7 cellular contexts compared by ENCODE assay signal in the genomic region with DNA sequence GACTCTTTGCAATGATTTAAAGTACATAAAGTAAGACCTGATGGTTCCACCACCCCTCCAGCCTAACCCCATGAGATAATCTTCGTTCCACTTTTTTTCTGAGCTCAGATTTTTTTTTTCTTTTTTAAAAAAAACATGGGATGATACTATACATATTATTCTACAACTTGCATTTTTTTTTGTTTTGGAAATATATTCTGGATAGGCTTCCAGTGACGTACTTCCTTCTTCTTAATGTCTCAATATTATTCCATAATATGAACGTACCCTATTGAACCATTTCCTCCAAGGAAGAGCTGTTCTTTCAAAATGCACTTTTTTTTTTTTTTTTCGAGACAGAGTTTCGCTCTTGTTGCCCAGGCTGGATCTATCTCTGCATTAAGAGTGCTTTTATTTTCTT. TPM values are rescaled to one million over a fixed set of nuclear protein-coding genes. Genes with fewer than 3 reads are reported as not detected.
DNase-seq lines count a peak whose midpoint lies in the region; ATAC-seq and TF ChIP-seq lines count a peak whose summit lies in the region.

No MANE protein-coding gene starts in this region.

- TF ChIP-seq CTCF in HCT116 (IDR thresholded peaks at IDR 0.05 in 2 of 3, conservative IDR thresholded peaks at IDR 0.05 in 1 of 3; ENCODE audit: borderline replicate concordance in 1 of 3, insufficient read depth in 1 of 3, low read depth in 2 of 3, low read length in 2 of 3), result no peak
- TF ChIP-seq CTCF in fibroblast of lung (conservative IDR thresholded peaks at IDR 0.05 in 1 of 2, IDR thresholded peaks at IDR 0.05 in 1 of 2; ENCODE audit: low read depth in 1 of 2, low read length in 2 of 2), result no peak
- TF ChIP-seq CTCF in lower leg skin (IDR thresholded peaks at IDR 0.05), result no peak

- 74 to 77% methylated on average over 5 of the region's 5 CpGs for WGBS in lower leg skin, 2 donors

- RAD21 ChIA-PET in HCT116 (lab: Charles Lee; ENCODE audit: low non-redundant PET in 1 of 2, low total read pairs in 2 of 2, uncharacterized antibody in 2 of 2, unreplicated experiment in 2 of 2), result interaction anchor here in 1 of 2 experiments (0.7 kb wide), 1 partner anchor 52 kb away, joined by 5 read pairs; no protein-coding TSS in a partner anchor

- no peaks in the 10 kb centered on the region for H3K27me3 Mint-ChIP-seq in T-helper 17 cell

- peak overlapping the region; percentile 96 for H3K27ac Mint-ChIP-seq in T-helper 17 cell

- H3K9me3 ChIP-seq in HCT116 (ENCODE audit: control insufficient read depth in 1 of 2, insufficient read depth in 1 of 2, low read depth in 1 of 2, low read length in 2 of 2) (no peaks in the 10 kb centered on the region), T-helper 17 cell (ENCODE audit: control insufficient read depth, low read length, poor library complexity, severe bottlenecking) (no peaks in the 10 kb centered on the region), fibroblast of lung (ENCODE audit: control insufficient read depth, insufficient read depth, low read depth, low read length) (no peaks in the 10 kb centered on the region)

- no peaks in the 10 kb centered on the region for H3K9me2 ChIP-seq in HCT116 (ENCODE audit: insufficient read depth)

- H2AFZ ChIP-seq in HCT116 (ENCODE audit: low read depth, low read length, poor library complexity, severe bottlenecking) (no peak overlapping the region), fibroblast of lung (ENCODE audit: low read length) (no peak overlapping the region)

- POLR2A ChIA-PET in HCT116 (lab: Charles Lee), result no interaction called here

- H3K4me2 ChIP-seq in HCT116 (ENCODE audit: low read length), result peak overlapping the region; percentile 82
- peak overlapping the region; percentile 61 for H3K4me2 ChIP-seq in fibroblast of lung (ENCODE audit: extremely low read depth, insufficient read depth, low read length)

- no peak overlapping the region for H3K27ac ChIP-seq in HCT116 (ENCODE audit: low read depth, low read length)
- H3K27ac ChIP-seq in fibroblast of lung (ENCODE audit: insufficient read depth, low read length), result no peak overlapping the region

- H3K4me1 Mint-ChIP-seq in T-helper 17 cell, result peaks cover 30% of the 10 kb centered on the region

- peak overlapping the region; percentile 78 to 81 for H3K4me3 ChIP-seq in HCT116 (replicated peaks in 1 of 2; ENCODE audit: low read depth in 1 of 2, low read length in 2 of 2)
- peak overlapping the region in 3 of 4 experiments; percentile 79 to 94 (median 86) for H3K4me3 ChIP-seq in fibroblast of lung (replicated peaks in 1 of 4; ENCODE audit: control extremely low read depth in 1 of 4, insufficient read depth in 1 of 4, low read depth in 3 of 4, low read length in 4 of 4)
- H3K4me3 ChIP-seq in skeletal muscle cell (ENCODE audit: low read depth, low read length), result peak overlapping the region; percentile 85
- H3K4me3 ChIP-seq in lower leg skin (ENCODE audit: low read depth, poor library complexity, severe bottlenecking), result no peak overlapping the region

- intact Hi-C loops in HCT116 (cut with micrococcal nuclease) (no loop called here), lower leg skin (cut with DNase I; ENCODE audit: low total_unique reads) (no loop called here)

- no peak for ATAC-seq in HCT116
- ATAC-seq in T-helper 17 cell, result no peak
- no peak for ATAC-seq in HG03571 (IDR thresholded peaks at IDR 0.05; ENCODE audit: unreplicated experiment)
- no peak for ATAC-seq in GM18907 (IDR thresholded peaks at IDR 0.05; ENCODE audit: unreplicated experiment)

- BruUV-seq in HCT116 (replicated peaks; lab: Mats Ljungman, UMichigan), result no TSS peak

- H3K9ac ChIP-seq in HCT116 (ENCODE audit: low read length) (no peak overlapping the region), fibroblast of lung (ENCODE audit: insufficient read depth, low read length) (no peak overlapping the region)

- H3K4me3 Mint-ChIP-seq in T-helper 17 cell, result peak overlapping the region; percentile 95

- no peaks in the 10 kb centered on the region for H4K20me1 ChIP-seq in HCT116 (ENCODE audit: insufficient read depth)
- H4K20me1 ChIP-seq in fibroblast of lung (ENCODE audit: control insufficient read depth, extremely low read depth, insufficient read depth, low read length), result no peaks in the 10 kb centered on the region

- H3K4me1 ChIP-seq in HCT116 (ENCODE audit: control insufficient read depth in 1 of 2, insufficient read depth in 2 of 2, low read length in 2 of 2) (peaks cover 4 to 14% of the 10 kb centered on the region in 2 experiments; a peak in 3 of 4 replicates), fibroblast of lung (ENCODE audit: control insufficient read depth, extremely low read depth, insufficient read depth, low read length) (no peaks in the 10 kb centered on the region)

- H3K27me3 ChIP-seq in HCT116 (ENCODE audit: insufficient read depth, low read length), result no peaks in the 10 kb centered on the region
- no peaks in the 10 kb centered on the region for H3K27me3 ChIP-seq in fibroblast of lung (ENCODE audit: control insufficient read depth, insufficient read depth, low read length)

- DNase-seq in HCT116 (ENCODE audit: low read depth, low spot score) (no peak), T-helper 17 cell (no peak), fibroblast of lung (ENCODE audit: low read depth in 2 of 2) (no peak), skeletal muscle cell (ENCODE audit: low read depth) (no peak), lower leg skin (ENCODE audit: low spot score in 2 of 2) (no peak)

- CTCF ChIA-PET in HCT116 (lab: Charles Lee), result no interaction called here

- H3K79me2 ChIP-seq in HCT116 (ENCODE audit: insufficient read depth, low read length) (peaks cover 9% of the 10 kb centered on the region), fibroblast of lung (ENCODE audit: control insufficient read depth, insufficient read depth, low read length) (peaks cover 26% of the 10 kb centered on the region)

- H3K36me3 Mint-ChIP-seq in T-helper 17 cell (ENCODE audit: low read depth), result peaks cover 2% of the 10 kb centered on the region

- TF ChIP-seq RAD21 in HCT116 (IDR thresholded peaks at IDR 0.05; ENCODE audit: low read depth), result no peak

- no peaks in the 10 kb centered on the region for H3K36me3 ChIP-seq in HCT116 (ENCODE audit: control insufficient read depth in 1 of 2, insufficient read depth in 2 of 2, low read length in 2 of 2)
- H3K36me3 ChIP-seq in fibroblast of lung (ENCODE audit: control insufficient read depth, insufficient read depth, low read length), result no peaks in the 10 kb centered on the region

- no peak for TF ChIP-seq POLR2A in HCT116 (IDR thresholded peaks at IDR 0.05; ENCODE audit: borderline replicate concordance, extremely low read depth, insufficient read depth, insufficient read length)
- TF ChIP-seq POLR2A in lower leg skin (IDR thresholded peaks at IDR 0.05), result no peak

TF ChIP-seq in HCT116, 20 proteins besides CTCF, POLR2A, EP300 and RAD21 (continues in another document):
- TF ChIP-seq, protein P1, sequence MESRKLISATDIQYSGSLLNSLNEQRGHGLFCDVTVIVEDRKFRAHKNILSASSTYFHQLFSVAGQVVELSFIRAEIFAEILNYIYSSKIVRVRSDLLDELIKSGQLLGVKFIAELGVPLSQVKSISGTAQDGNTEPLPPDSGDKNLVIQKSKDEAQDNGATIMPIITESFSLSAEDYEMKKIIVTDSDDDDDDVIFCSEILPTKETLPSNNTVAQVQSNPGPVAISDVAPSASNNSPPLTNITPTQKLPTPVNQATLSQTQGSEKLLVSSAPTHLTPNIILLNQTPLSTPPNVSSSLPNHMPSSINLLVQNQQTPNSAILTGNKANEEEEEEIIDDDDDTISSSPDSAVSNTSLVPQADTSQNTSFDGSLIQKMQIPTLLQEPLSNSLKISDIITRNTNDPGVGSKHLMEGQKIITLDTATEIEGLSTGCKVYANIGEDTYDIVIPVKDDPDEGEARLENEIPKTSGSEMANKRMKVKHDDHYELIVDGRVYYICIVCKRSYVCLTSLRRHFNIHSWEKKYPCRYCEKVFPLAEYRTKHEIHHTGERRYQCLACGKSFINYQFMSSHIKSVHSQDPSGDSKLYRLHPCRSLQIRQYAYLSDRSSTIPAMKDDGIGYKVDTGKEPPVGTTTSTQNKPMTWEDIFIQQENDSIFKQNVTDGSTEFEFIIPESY (IDR thresholded peaks at IDR 0.05; ENCODE audit: extremely low read depth, insufficient replicate concordance, low read length), result no peak
- TF ChIP-seq JUND (IDR thresholded peaks at IDR 0.05) (no peak), EGR1 (IDR thresholded peaks at IDR 0.05; ENCODE audit: low read depth) (no peak), EZH2 (IDR thresholded peaks at IDR 0.05) (no peak), SRF (IDR thresholded peaks at IDR 0.05; ENCODE audit: low read depth) (no peak), ZNF274 (IDR thresholded peaks at IDR 0.05; ENCODE audit: low read depth, low read length) (no peak), FOSL1 (IDR thresholded peaks at IDR 0.05; ENCODE audit: low read depth) (no peak)
- TF ChIP-seq, protein P2, sequence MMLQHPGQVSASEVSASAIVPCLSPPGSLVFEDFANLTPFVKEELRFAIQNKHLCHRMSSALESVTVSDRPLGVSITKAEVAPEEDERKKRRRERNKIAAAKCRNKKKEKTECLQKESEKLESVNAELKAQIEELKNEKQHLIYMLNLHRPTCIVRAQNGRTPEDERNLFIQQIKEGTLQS (IDR thresholded peaks at IDR 0.05), result no peak

RNA-seq across cellular contexts. Expression of a gene that starts 1.6 kb away (rescaled TPM):
- total RNA-seq in HCT116 (2021; ENCODE audit: unreplicated experiment) (14.9 TPM), T-helper 17 cell (10 to 100 TPM; 25.8 to 40.4 TPM), fibroblast of lung (47.9 and 52.4 TPM in 2 replicates), lower leg skin (10 to 100 TPM; 15.1 to 26.5 (median 18.2) TPM)
- polyA plus RNA-seq in HCT116 (2012), result 8.1 and 8.7 TPM in 2 replicates
- polyA plus RNA-seq in fibroblast of lung, result 27.0 and 40.2 TPM in 2 replicates
- 14.1 and 19.8 TPM in 2 replicates for polyA plus RNA-seq in fibroblast of lung (2012)
- polyA minus RNA-seq in fibroblast of lung (ENCODE audit: low replicate concordance), result 15.7 and 23.1 TPM in 2 replicates
